ENCODE assay signal across 8 cellular contexts in the genomic region with DNA sequence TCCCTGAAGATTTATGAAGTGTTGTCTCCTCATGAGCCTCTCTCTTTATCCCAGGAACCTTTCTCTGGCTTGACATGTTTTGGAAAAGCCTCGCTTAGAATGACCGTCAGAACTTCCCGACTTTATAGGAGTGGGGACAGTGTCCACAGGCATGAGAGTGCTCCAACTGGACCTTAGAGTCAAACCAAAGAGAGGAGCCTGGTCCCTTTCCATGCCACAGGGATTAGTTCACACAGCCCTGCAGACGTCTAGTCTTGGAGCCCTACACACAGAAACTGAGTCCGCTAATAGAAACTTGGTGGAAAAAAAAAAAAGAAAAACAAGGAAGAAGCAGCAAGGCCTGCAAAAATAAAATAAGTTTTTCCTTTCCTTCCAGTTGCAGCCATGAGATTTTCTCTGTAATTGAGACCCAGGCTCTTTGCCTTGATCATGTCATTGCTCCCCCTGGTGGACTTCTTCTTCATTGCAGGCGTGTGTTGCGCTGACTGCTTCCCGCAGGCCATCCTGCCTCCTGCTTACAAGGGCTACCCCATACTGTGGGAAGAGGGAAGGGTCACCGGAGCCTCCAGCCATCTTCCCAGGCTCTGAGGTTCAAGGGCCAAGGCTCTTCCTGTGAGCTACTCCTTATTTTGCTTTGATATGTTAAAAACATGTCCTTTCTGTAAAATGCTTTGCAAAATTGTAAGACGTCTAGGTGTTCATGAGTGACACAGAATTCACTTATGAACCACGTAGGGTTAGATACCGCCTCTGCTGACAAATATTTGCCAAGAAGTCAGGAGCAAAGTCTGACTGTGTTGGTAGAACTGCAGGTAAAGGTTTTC.
DNase-seq lines count a peak whose midpoint lies in the region; ATAC-seq lines count a peak whose summit lies in the region.

No MANE protein-coding gene starts in this region.

- peak; percentile 92 for ATAC-seq in sciatic nerve
- ATAC-seq in HG02970 (IDR thresholded peaks at IDR 0.05; ENCODE audit: low FRiP score, unreplicated experiment), result no peak

- intact Hi-C loops in sciatic nerve (cut with DNase I), result loop anchor here (10.0 kb wide), 1 partner anchor 203 kb away; a partner anchor contains a TSS

- DNase-seq in Daoy (ENCODE audit: low read depth), result peak; percentile 87
- DNase-seq in HCEC 1CT, result peak; percentile 69
- peak; percentile 35 for DNase-seq in NCI-H128 (lab: John Stamatoyannopoulos, UW; ENCODE audit: unreplicated experiment)
- peak; percentile 55 to 78 (median 63) for DNase-seq in T-helper 1 cell
- peak; percentile 65 for DNase-seq in amniotic stem cell (lab: John Stamatoyannopoulos, UW)
- DNase-seq in hepatic stellate cell (ENCODE audit: low spot score), result peak; percentile 63
- DNase-seq in sciatic nerve (ENCODE audit: low spot score), result peak; percentile 93

Comparison
In these comparisons a context has a peak if more than half of its experiments do, and no peak if none do; other contexts are left out.
1. DNase-seq: peak in every context shown above with its lines; median percentile 93 in sciatic nerve; 87 in Daoy; 69 in HCEC 1CT; 65 in amniotic stem cell; 63 in T-helper 1 cell; 63 in hepatic stellate cell; 35 in NCI-H128.